13 cellular contexts compared by ENCODE assay signal in the genomic region with DNA sequence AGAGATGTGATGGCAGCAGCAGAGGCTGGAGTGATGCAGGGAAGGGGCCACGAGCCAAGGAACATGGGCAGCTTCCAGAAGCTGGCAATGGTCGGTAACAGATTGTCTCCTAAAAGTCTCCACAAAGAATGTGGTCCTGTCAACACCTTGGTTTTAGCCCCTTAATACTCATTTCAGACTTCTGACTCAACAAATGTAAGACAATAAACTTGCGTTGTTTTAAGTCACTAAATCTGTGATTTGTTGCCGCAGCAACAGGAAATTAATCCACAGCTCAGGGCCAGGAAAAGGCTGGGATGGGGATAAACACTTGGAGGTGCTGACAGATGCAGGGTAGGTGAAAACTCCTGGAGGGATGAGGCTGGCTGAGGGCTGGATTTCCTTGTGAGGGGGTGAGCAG.
DNase-seq lines count a peak whose midpoint lies in the region; ATAC-seq and TF ChIP-seq lines count a peak whose summit lies in the region.
"Had no signal": no experiment of that assay in that cellular context is flagged by ENCODE, and none has a peak within 500 bp of the region (broad histone marks: within the 10 kb centered on the region; RNA-seq: fewer than 3 reads in every experiment).

No MANE protein-coding gene starts in this region.

- no peak for ATAC-seq in CD4-positive, alpha-beta T cell (ENCODE audit: poor library complexity)
- ATAC-seq in natural killer cell treated with Interleukin-12 subunit alpha and Interleukin-12 subunit beta and Interleukin-15 and Interleukin-18, amount 100 ng/mL, for 72 hours = no peak
- no peak for ATAC-seq in GM19035 (IDR thresholded peaks at IDR 0.05; ENCODE audit: unreplicated experiment)

- H4K20me1 ChIP-seq in PC-9 (ENCODE audit: insufficient read depth) = no peaks in the 10 kb centered on the region

- peaks cover 12% of the 10 kb centered on the region for H3K9me3 Mint-ChIP-seq in CD4-positive, alpha-beta T cell
- H3K9me3 Mint-ChIP-seq in natural killer cell treated with Interleukin-12 subunit alpha and Interleukin-12 subunit beta and Interleukin-15 and Interleukin-18, amount 100 ng/mL, for 72 hours = peaks cover 8% of the 10 kb centered on the region

- no peaks in the 10 kb centered on the region for H3K27me3 ChIP-seq in CD4-positive, alpha-beta T cell (ENCODE audit: control insufficient read depth, insufficient read depth, low read length)
- no peaks in the 10 kb centered on the region for H3K27me3 ChIP-seq in PC-9 (ENCODE audit: insufficient read depth, low read depth)
- H3K27me3 ChIP-seq: breast epithelium had no signal

- no peak overlapping the region for H3K4me3 ChIP-seq in cardiac fibroblast (replicated peaks in 1 of 2; ENCODE audit: low read depth in 2 of 2, low read length in 2 of 2)
- no peak overlapping the region for H3K4me3 ChIP-seq in PC-9
- H3K4me3 ChIP-seq: breast epithelium had no signal

- H2AFZ ChIP-seq in PC-9 = no peak overlapping the region

- CTCF ChIA-PET in CD4-positive, alpha-beta T cell (lab: Charles Lee) = interaction anchor here (0.6 to 1.6 kb wide), 3 partner anchors 40 to 48 kb away, joined by 3 to 4 read pairs (median 3); no protein-coding TSS in a partner anchor
- CTCF ChIA-PET in PC-9 (lab: Charles Lee) = no interaction called here

- peaks cover 18% of the 10 kb centered on the region for H3K9me3 ChIP-seq in CD4-positive, alpha-beta T cell (ENCODE audit: control insufficient read depth, low read length)
- H3K9me3 ChIP-seq in PC-9 (ENCODE audit: insufficient read depth, low read depth) = no peaks in the 10 kb centered on the region

- H3K36me3 ChIP-seq in PC-9 (ENCODE audit: low read depth) = no peaks in the 10 kb centered on the region
- H3K36me3 ChIP-seq: breast epithelium had no signal

- peaks cover 91% of the 10 kb centered on the region for H3K36me3 Mint-ChIP-seq in CD4-positive, alpha-beta T cell (ENCODE audit: low read depth)
- H3K36me3 Mint-ChIP-seq in natural killer cell treated with Interleukin-12 subunit alpha and Interleukin-12 subunit beta and Interleukin-15 and Interleukin-18, amount 100 ng/mL, for 72 hours = peaks cover 34% of the 10 kb centered on the region

- H3F3A ChIP-seq in PC-9 (ENCODE audit: insufficient read depth, low read depth) = no peaks in the 10 kb centered on the region; the same call in 1 of the 2 replicates

- no peaks in the 10 kb centered on the region for H3K4me1 ChIP-seq in PC-9 (replicated peaks; ENCODE audit: insufficient read depth)
- H3K4me1 ChIP-seq: breast epithelium had no signal

- no TSS peak for BruUV-seq in PC-9 (replicated peaks; lab: Mats Ljungman, UMichigan)

- H3K27ac Mint-ChIP-seq in CD4-positive, alpha-beta T cell = peak overlapping the region; percentile 82
- H3K27ac Mint-ChIP-seq in natural killer cell treated with Interleukin-12 subunit alpha and Interleukin-12 subunit beta and Interleukin-15 and Interleukin-18, amount 100 ng/mL, for 72 hours = peak overlapping the region; percentile 42 to 83

- intact Hi-C loops in CD4-positive, alpha-beta T cell (cut with DNase I, micrococcal nuclease) = loop anchor here (5.0 kb wide), 2 partner anchors 37 to 212 kb away; no protein-coding TSS in a partner anchor
- intact Hi-C loops in PC-9 (cut with micrococcal nuclease; ENCODE audit: unreplicated experiment) = no loop called here

- peaks cover 69% of the 10 kb centered on the region for H3K4me1 Mint-ChIP-seq in CD4-positive, alpha-beta T cell (ENCODE audit: low read depth)
- H3K4me1 Mint-ChIP-seq in natural killer cell treated with Interleukin-12 subunit alpha and Interleukin-12 subunit beta and Interleukin-15 and Interleukin-18, amount 100 ng/mL, for 72 hours (ENCODE audit: low read depth in 2 of 2) = peaks cover 46 to 48% of the 10 kb centered on the region in 2 donors

- DNase-seq in CD4-positive, alpha-beta T cell = no peak
- DNase-seq in GM04504 (ENCODE audit: low read depth) = peak; percentile 84
- peak; percentile 84 to 87 for DNase-seq in cardiac fibroblast (ENCODE audit: low read depth in 2 of 2)
- DNase-seq in natural killer cell treated with Interleukin-12 subunit alpha and Interleukin-12 subunit beta and Interleukin-15 and Interleukin-18, amount 100 ng/mL, for 72 hours (ENCODE audit: low spot score) = no peak
- no peak for DNase-seq in superior temporal gyrus (ENCODE audit: extremely low spot score)
- DNase-seq in PC-9 = no peak
- DNase-seq: hypothalamus; MM.1S; NK-92 treated with Interleukin-12 subunit alpha and Interleukin-12 subunit beta, amount 100 ng/mL, for 24 hours; retina; SHP77 had no signal

- H3K27me3 Mint-ChIP-seq in CD4-positive, alpha-beta T cell = no peaks in the 10 kb centered on the region
- H3K27me3 Mint-ChIP-seq in natural killer cell treated with Interleukin-12 subunit alpha and Interleukin-12 subunit beta and Interleukin-15 and Interleukin-18, amount 100 ng/mL, for 72 hours = no peaks in the 10 kb centered on the region

- H3K4me2 ChIP-seq in PC-9 = no peak overlapping the region

- TF ChIP-seq CTCF in CD4-positive, alpha-beta T cell (IDR thresholded peaks at IDR 0.05) = no peak
- TF ChIP-seq CTCF in cardiac fibroblast (IDR thresholded peaks at IDR 0.05; ENCODE audit: low read depth, low read length) (no peak), PC-9 (conservative IDR thresholded peaks at IDR 0.05) (no peak)

- no peaks in the 10 kb centered on the region for H3K9me2 ChIP-seq in PC-9 (ENCODE audit: insufficient read depth)

- no peak overlapping the region for H3K4me3 Mint-ChIP-seq in CD4-positive, alpha-beta T cell
- H3K4me3 Mint-ChIP-seq in natural killer cell treated with Interleukin-12 subunit alpha and Interleukin-12 subunit beta and Interleukin-15 and Interleukin-18, amount 100 ng/mL, for 72 hours = peak overlapping the region; percentile 18

- POLR2A ChIA-PET in CD4-positive, alpha-beta T cell (lab: Charles Lee) = interaction anchor here (1.0 kb wide), 1 partner anchor 44 kb away, joined by 3 read pairs; no protein-coding TSS in a partner anchor
- POLR2A ChIA-PET in PC-9 (lab: Charles Lee; ENCODE audit: unreplicated experiment) = no interaction called here

- no peak overlapping the region for H3K27ac ChIP-seq in CD4-positive, alpha-beta T cell (ENCODE audit: low read depth, low read length)
- H3K27ac ChIP-seq in PC-9 = no peak overlapping the region
- H3K27ac ChIP-seq: breast epithelium had no signal

- H3K79me2 ChIP-seq in PC-9 (ENCODE audit: low read depth) = no peaks in the 10 kb centered on the region

Comparison
In these comparisons a context has a peak if more than half of its experiments do, and no peak if none do; other contexts are left out.
1. DNase-seq: peak in GM04504 (single experiment) and cardiac fibroblast (2 of 2); none in CD4-positive, alpha-beta T cell (0 of 10), natural killer cell treated with Interleukin-12 subunit alpha and Interleukin-12 subunit beta and Interleukin-15 and Interleukin-18, amount 100 ng/mL, for 72 hours (single experiment), superior temporal gyrus (single experiment) and PC-9 (0 of 2).